In genomic region chr2:16940214-16940613, GRCh38 we compare ENCODE assay signal across 37 cellular contexts.
"Had no signal": no experiment of that assay in that cellular context is flagged by ENCODE, and none has a peak within 500 bp of the region (broad histone marks: within the 10 kb centered on the region; RNA-seq: fewer than 3 reads in every experiment).

No MANE protein-coding gene starts in this region.

- FAIRE-seq: astrocyte, TTC549 had no signal

- H3K36me3 Mint-ChIP-seq: activated CD4-positive, alpha-beta memory T cell treated with anti-CD3 and anti-CD28 coated beads for 36 hours; activated CD8-positive, alpha-beta memory T cell treated with anti-CD3 and anti-CD28 coated beads, Interleukin-2, amount 10 ng/mL, durations not matched to agents 7 days and 5 days; activated naive CD4-positive, alpha-beta T cell treated with anti-CD3 and anti-CD28 coated beads, Interleukin-2, amount 10 ng/mL, durations not matched to agents 7 days and 5 days; activated naive CD4-positive, alpha-beta T cell treated with anti-CD3 and anti-CD28 coated beads, Interleukin-2, amount 50 U/mL, for 24 hours; activated naive CD8-positive, alpha-beta T cell; activated naive CD8-positive, alpha-beta T cell treated with anti-CD3 and anti-CD28 coated beads, Interleukin-2, amount 10 ng/mL, durations not matched to agents 7 days and 5 days; T-cell had no signal

- H3K27me3 Mint-ChIP-seq: activated B cell treated with CpG ODN at 0.5 μM for 24 hours; activated CD4-positive, alpha-beta memory T cell treated with anti-CD3 and anti-CD28 coated beads for 36 hours; activated CD4-positive, alpha-beta T cell treated with anti-CD3 and anti-CD28 coated beads, Interleukin-2, amount 10 ng/mL, durations not matched to agents 24 days and 14 days; activated CD8-positive, alpha-beta memory T cell treated with anti-CD3 and anti-CD28 coated beads, Interleukin-2, amount 10 ng/mL, durations not matched to agents 7 days and 5 days; activated CD8-positive, alpha-beta T cell treated with anti-CD3 and anti-CD28 coated beads for 36 hours; activated naive CD4-positive, alpha-beta T cell treated with anti-CD3 and anti-CD28 coated beads, Interleukin-2, amount 10 ng/mL, durations not matched to agents 7 days and 5 days; activated naive CD4-positive, alpha-beta T cell treated with anti-CD3 and anti-CD28 coated beads, Interleukin-2, amount 50 U/mL, for 24 hours; activated naive CD8-positive, alpha-beta T cell; activated naive CD8-positive, alpha-beta T cell treated with anti-CD3 and anti-CD28 coated beads, Interleukin-2, amount 10 ng/mL, durations not matched to agents 7 days and 5 days; activated naive CD8-positive, alpha-beta T cell treated with anti-CD3 and anti-CD28 coated beads, Interleukin-2, amount 50 U/mL, for 24 hours; activated T-cell treated with anti-CD3 and anti-CD28 coated beads, Interleukin-2, amount 50 U/mL, for 24 hours; central memory CD8-positive, alpha-beta T cell; T-cell; T-helper 17 cell had no signal

- H3K4me3 ChIP-seq: adrenal gland, body of pancreas, breast epithelium, cardiac muscle cell had no signal

- H3K4me1 Mint-ChIP-seq: activated CD4-positive, alpha-beta T cell treated with anti-CD3 and anti-CD28 coated beads, Interleukin-2, amount 10 ng/mL, durations not matched to agents 24 days and 14 days; activated CD8-positive, alpha-beta memory T cell treated with anti-CD3 and anti-CD28 coated beads, Interleukin-2, amount 10 ng/mL, durations not matched to agents 7 days and 5 days; activated naive CD4-positive, alpha-beta T cell treated with anti-CD3 and anti-CD28 coated beads, Interleukin-2, amount 10 ng/mL, durations not matched to agents 7 days and 5 days; activated naive CD4-positive, alpha-beta T cell treated with anti-CD3 and anti-CD28 coated beads, Interleukin-2, amount 50 U/mL, for 24 hours; activated naive CD8-positive, alpha-beta T cell treated with anti-CD3 and anti-CD28 coated beads, Interleukin-2, amount 50 U/mL, for 24 hours; central memory CD8-positive, alpha-beta T cell; T-cell; T-helper 17 cell had no signal

- DNase-seq: activated B cell treated with CpG ODN at 0.5 μM for 24 hours; activated CD4-positive, alpha-beta memory T cell treated with anti-CD3 and anti-CD28 coated beads for 36 hours; activated CD4-positive, alpha-beta T cell treated with anti-CD3 and anti-CD28 coated beads for 4 hours; activated CD4-positive, alpha-beta T cell treated with anti-CD3 and anti-CD28 coated beads, Interleukin-2, amount 10 ng/mL, durations not matched to agents 24 days and 14 days; activated CD4-positive, alpha-beta T cell treated with anti-CD3 and anti-CD28 coated beads, Interleukin-2, amount 50 U/mL, for 1 hour; activated CD4-positive, alpha-beta T cell treated with anti-CD3 and anti-CD28 coated beads, Interleukin-2, amount 50 U/mL, for 4 hours; activated CD4-positive, CD25-positive, alpha-beta regulatory T cell treated with anti-CD3 and anti-CD28 coated beads, Interleukin-2, amount 50 U/mL, for 72 hours; activated CD8-positive, alpha-beta memory T cell treated with anti-CD3 and anti-CD28 coated beads, Interleukin-2, amount 10 ng/mL, durations not matched to agents 7 days and 5 days; activated CD8-positive, alpha-beta memory T cell treated with anti-CD3 and anti-CD28 coated beads, Interleukin-2, amount 50 U/mL, for 48 hours; activated CD8-positive, alpha-beta T cell treated with anti-CD3 and anti-CD28 coated beads for 36 hours; activated effector memory CD4-positive, alpha-beta T cell treated with Interleukin-2 at 50 U/mL for 16 hours; activated gamma-delta T cell; activated naive CD4-positive, alpha-beta T cell treated with anti-CD3 and anti-CD28 coated beads, Interleukin-2, amount 10 ng/mL, durations not matched to agents 7 days and 5 days; activated naive CD4-positive, alpha-beta T cell treated with Interleukin-2 at 50 U/mL for 16 hours; activated naive CD8-positive, alpha-beta T cell treated with anti-CD3 and anti-CD28 coated beads, Interleukin-2, amount 10 ng/mL, durations not matched to agents 7 days and 5 days; activated naive CD8-positive, alpha-beta T cell treated with anti-CD3 and anti-CD28 coated beads, Interleukin-2, amount 50 U/mL, for 24 hours; activated T-cell treated with anti-CD3 and anti-CD28 coated beads, Interleukin-2, amount 50 U/mL, for 24 hours; activated T-cell treated with anti-CD3 and anti-CD28 coated beads, Interleukin-2, amount 50 U/mL, for 48 hours; adrenal gland; amniotic stem cell; aorta; body of pancreas; brain microvascular endothelial cell; caudate nucleus; cerebellar nuclear complex; T-cell; T-helper 17 cell; T-helper 9 cell had no signal

- ATAC-seq: activated CD8-positive, alpha-beta memory T cell treated with anti-CD3 and anti-CD28 coated beads, Interleukin-2, amount 10 ng/mL, durations not matched to agents 7 days and 5 days; activated CD8-positive, alpha-beta T cell treated with anti-CD3 and anti-CD28 coated beads for 36 hours; activated naive CD8-positive, alpha-beta T cell treated with anti-CD3 and anti-CD28 coated beads, Interleukin-2, amount 50 U/mL, for 24 hours; body of pancreas; T-cell; T-helper 17 cell had no signal

- H3K27me3 ChIP-seq: adrenal gland, body of pancreas, brain microvascular endothelial cell, breast epithelium, cardiac muscle cell had no signal

- H3K4me3 Mint-ChIP-seq: activated B cell treated with CpG ODN at 0.5 μM for 24 hours; activated CD4-positive, alpha-beta memory T cell treated with anti-CD3 and anti-CD28 coated beads for 36 hours; activated CD4-positive, alpha-beta T cell treated with anti-CD3 and anti-CD28 coated beads, Interleukin-2, amount 10 ng/mL, durations not matched to agents 24 days and 14 days; activated CD8-positive, alpha-beta memory T cell treated with anti-CD3 and anti-CD28 coated beads, Interleukin-2, amount 10 ng/mL, durations not matched to agents 7 days and 5 days; activated CD8-positive, alpha-beta T cell treated with anti-CD3 and anti-CD28 coated beads for 36 hours; activated naive CD4-positive, alpha-beta T cell treated with anti-CD3 and anti-CD28 coated beads, Interleukin-2, amount 10 ng/mL, durations not matched to agents 7 days and 5 days; activated naive CD4-positive, alpha-beta T cell treated with anti-CD3 and anti-CD28 coated beads, Interleukin-2, amount 50 U/mL, for 24 hours; activated naive CD8-positive, alpha-beta T cell; activated naive CD8-positive, alpha-beta T cell treated with anti-CD3 and anti-CD28 coated beads, Interleukin-2, amount 10 ng/mL, durations not matched to agents 7 days and 5 days; activated naive CD8-positive, alpha-beta T cell treated with anti-CD3 and anti-CD28 coated beads, Interleukin-2, amount 50 U/mL, for 24 hours; activated T-cell treated with anti-CD3 and anti-CD28 coated beads, Interleukin-2, amount 50 U/mL, for 24 hours; central memory CD8-positive, alpha-beta T cell; T-cell; T-helper 17 cell had no signal

- H3K27ac ChIP-seq: adrenal gland, body of pancreas, brain microvascular endothelial cell, breast epithelium, cardiac muscle cell, VCaP had no signal

- H3K9me3 ChIP-seq: adrenal gland, body of pancreas, breast epithelium had no signal

- H3K36me3 ChIP-seq: adrenal gland, brain microvascular endothelial cell, breast epithelium, cardiac muscle cell had no signal

- H3K4me1 ChIP-seq: adrenal gland, body of pancreas, breast epithelium had no signal

- H3K27ac Mint-ChIP-seq: activated B cell treated with CpG ODN at 0.5 μM for 24 hours; activated CD4-positive, alpha-beta memory T cell treated with anti-CD3 and anti-CD28 coated beads for 36 hours; activated CD4-positive, alpha-beta T cell treated with anti-CD3 and anti-CD28 coated beads, Interleukin-2, amount 10 ng/mL, durations not matched to agents 24 days and 14 days; activated CD8-positive, alpha-beta memory T cell treated with anti-CD3 and anti-CD28 coated beads, Interleukin-2, amount 10 ng/mL, durations not matched to agents 7 days and 5 days; activated CD8-positive, alpha-beta T cell treated with anti-CD3 and anti-CD28 coated beads for 36 hours; activated naive CD4-positive, alpha-beta T cell treated with anti-CD3 and anti-CD28 coated beads, Interleukin-2, amount 10 ng/mL, durations not matched to agents 7 days and 5 days; activated naive CD4-positive, alpha-beta T cell treated with anti-CD3 and anti-CD28 coated beads, Interleukin-2, amount 50 U/mL, for 24 hours; activated naive CD8-positive, alpha-beta T cell; activated naive CD8-positive, alpha-beta T cell treated with anti-CD3 and anti-CD28 coated beads, Interleukin-2, amount 10 ng/mL, durations not matched to agents 7 days and 5 days; activated naive CD8-positive, alpha-beta T cell treated with anti-CD3 and anti-CD28 coated beads, Interleukin-2, amount 50 U/mL, for 24 hours; activated T-cell treated with anti-CD3 and anti-CD28 coated beads, Interleukin-2, amount 50 U/mL, for 24 hours; activated T-helper 2 cell treated with anti-CD3 and anti-CD28 coated beads, Interferon-gamma antibody, Interleukin-2, Interleukin-4, amounts not matched to agents 10 μg/mL and 5 μg/mL and 100 μg/mL, durations not matched to agents 14 hours and 24 hours and 36 hours; T-cell; T-helper 17 cell had no signal
